ENCODE assay signal across 15 cellular contexts in genomic region chr6:119137194-119138072, GRCh38. TPM values are rescaled to one million over a fixed set of nuclear protein-coding genes. Genes with fewer than 3 reads are reported as not detected.
DNase-seq lines count a peak whose midpoint lies in the region; ATAC-seq, FAIRE-seq and TF ChIP-seq lines count a peak whose summit lies in the region.
"Had no signal": no experiment of that assay in that cellular context is flagged by ENCODE, and none has a peak within 500 bp of the region (broad histone marks: within the 10 kb centered on the region; RNA-seq: fewer than 3 reads in every experiment).

No MANE protein-coding gene starts in this region.

- H3K4me2 ChIP-seq in GM23248 (ENCODE audit: unreplicated experiment), result peak overlapping the region; percentile 28

- peak overlapping the region; percentile 50 for H2AFZ ChIP-seq in GM23248

- no peaks in the 10 kb centered on the region for H3K79me2 ChIP-seq in GM23248 (ENCODE audit: insufficient read depth)

- H3K4me1 ChIP-seq in GM23248 (ENCODE audit: insufficient read depth), result peaks cover 14% of the 10 kb centered on the region

- no peaks in the 10 kb centered on the region for H3K9me2 ChIP-seq in GM23248 (ENCODE audit: insufficient read depth)

- 32 to 34% methylated on average over 5 of the region's 5 CpGs for WGBS in GM23248 (ENCODE audit: low coverage in 1 of 2, low lambda C conversion rate in 2 of 2, missing lambda C conversion rate in 2 of 2), 2 experiments

- no peak overlapping the region for H3K9ac ChIP-seq in GM23248

- no peak overlapping the region for H3K27ac ChIP-seq in GM23248
- H3K27ac ChIP-seq: left ventricle myocardium inferior had no signal

- peak; percentile 76 for DNase-seq in GM23248
- peak; percentile 24 for DNase-seq in NOMO-1 treated with dmso at 0.1 percent for 144 hours (lab: John Stamatoyannopoulos, UW; ENCODE audit: unreplicated experiment)
- no peak for DNase-seq in sciatic nerve (ENCODE audit: low spot score)
- no peak for DNase-seq in GM12892 (ENCODE audit: insufficient read length)
- no peak for DNase-seq in effector CD8-positive, alpha-beta T cell (lab: John Stamatoyannopoulos, UW)
- DNase-seq in mesenteric fat pad (ENCODE audit: low spot score), result no peak
- DNase-seq: activated CD4-positive, alpha-beta T cell treated with anti-CD3 and anti-CD28 coated beads for 36 hours; left ventricle myocardium inferior; NCI-H510A; stimulated activated CD4-positive, alpha-beta T cell treated with anti-CD3 and anti-CD28 coated beads, Interleukin-2, amount 100 ng/mL, for 24 hours; stimulated activated naive CD4-positive, alpha-beta T cell treated with Interleukin-2 at 50 U/mL for 16 hours had no signal

- H3K9me3 ChIP-seq in GM23248 (ENCODE audit: low read depth), result no peaks in the 10 kb centered on the region
- H3K9me3 ChIP-seq: left ventricle myocardium inferior had no signal

- H3F3A ChIP-seq in GM23248 (ENCODE audit: insufficient read depth), result peaks cover 8% of the 10 kb centered on the region; the same call in 1 of the 2 replicates

- no peaks in the 10 kb centered on the region for H3K36me3 ChIP-seq in GM23248 (ENCODE audit: low read depth)
- H3K36me3 ChIP-seq: left ventricle myocardium inferior had no signal

- no peak overlapping the region for H3K4me3 ChIP-seq in GM23248
- H3K4me3 ChIP-seq: left ventricle myocardium inferior had no signal

- no peak for FAIRE-seq in GM12892 (lab: Jason Lieb, UNC)

- H4K20me1 ChIP-seq in GM23248 (ENCODE audit: insufficient read depth), result no peaks in the 10 kb centered on the region

- TF ChIP-seq POLR2A in GM12892 (IDR thresholded peaks at IDR 0.05; ENCODE audit: low read depth, low read length), result no peak

- no peaks in the 10 kb centered on the region for H3K27me3 ChIP-seq in GM23248 (replicated peaks; ENCODE audit: insufficient read depth)

- intact Hi-C loops in sciatic nerve (cut with DNase I), result loop anchor here (5.0 kb wide), 1 partner anchor 970 kb away; no protein-coding TSS in a partner anchor

- ATAC-seq in esophagus mucosa (peak; percentile 89), sciatic nerve (peak; percentile 56), HG03159 (IDR thresholded peaks at IDR 0.05; ENCODE audit: unreplicated experiment) (no peak)
- ATAC-seq: activated CD4-positive, alpha-beta T cell treated with anti-CD3 and anti-CD28 coated beads for 36 hours; activated T-helper 17 cell treated with anti-CD3 and anti-CD28 coated beads, Interleukin-2, amount 50 U/mL, for 72 hours; HCT116 had no signal

- in situ Hi-C loops in GM23248 (cut with MboI), result no loop called here

RNA-seq across cellular contexts. Expression of gene FAM184A, which starts 59.0 kb away (rescaled TPM):
- not detected in 2 replicates for total RNA-seq in GM23248 (2014; rRNA removed; shearing (Covaris generic))
- 0.25 TPM in 1 of 2 replicates, not detected in the other for polyA plus RNA-seq in GM23248 (2016; fragmentation: Nextera tagmentation; extraction: Ambion mirVana)
- total RNA-seq in esophagus mucosa, result 0.76 TPM
- total RNA-seq in sciatic nerve, result 7.8 TPM
- polyA plus RNA-seq in GM12892 (2012; ENCODE audit: missing spikeins), result not detected
- total RNA-seq in mesenteric fat pad, result 4.8 TPM

Comparison
In these comparisons a context has a peak if more than half of its experiments do, and no peak if none do; other contexts are left out.
1. DNase-seq: peak in GM23248 (single experiment) and NOMO-1 treated with dmso at 0.1 percent for 144 hours (single experiment); none in sciatic nerve (single experiment), GM12892 (single experiment), effector CD8-positive, alpha-beta T cell (single experiment) and mesenteric fat pad (single experiment).